In genomic region chr2:217105733-217106649, GRCh38 we compare ENCODE assay signal across 1 cellular context.
TF ChIP-seq lines count a peak whose summit lies in the region.

No MANE protein-coding gene starts in this region.

TF ChIP-seq in IMR-90, 13 proteins besides CTCF, POLR2A, EP300 and RAD21:
- TF ChIP-seq CEBPB (IDR thresholded peaks at IDR 0.05; ENCODE audit: low read depth, low read length) (no peak), NFE2L2 (IDR thresholded peaks at IDR 0.05; ENCODE audit: low read depth, low read length) (peak; percentile 89), FOS (IDR thresholded peaks at IDR 0.05; ENCODE audit: low read depth, low read length) (peak; percentile 75; the same call in 1 of the 2 replicates), MAFK (IDR thresholded peaks at IDR 0.05; ENCODE audit: low read depth, low read length) (peak; percentile 45; the same call in 1 of the 2 replicates)
TF ChIP-seq in IMR-90: peak in this region for 3.
